In the genomic region with DNA sequence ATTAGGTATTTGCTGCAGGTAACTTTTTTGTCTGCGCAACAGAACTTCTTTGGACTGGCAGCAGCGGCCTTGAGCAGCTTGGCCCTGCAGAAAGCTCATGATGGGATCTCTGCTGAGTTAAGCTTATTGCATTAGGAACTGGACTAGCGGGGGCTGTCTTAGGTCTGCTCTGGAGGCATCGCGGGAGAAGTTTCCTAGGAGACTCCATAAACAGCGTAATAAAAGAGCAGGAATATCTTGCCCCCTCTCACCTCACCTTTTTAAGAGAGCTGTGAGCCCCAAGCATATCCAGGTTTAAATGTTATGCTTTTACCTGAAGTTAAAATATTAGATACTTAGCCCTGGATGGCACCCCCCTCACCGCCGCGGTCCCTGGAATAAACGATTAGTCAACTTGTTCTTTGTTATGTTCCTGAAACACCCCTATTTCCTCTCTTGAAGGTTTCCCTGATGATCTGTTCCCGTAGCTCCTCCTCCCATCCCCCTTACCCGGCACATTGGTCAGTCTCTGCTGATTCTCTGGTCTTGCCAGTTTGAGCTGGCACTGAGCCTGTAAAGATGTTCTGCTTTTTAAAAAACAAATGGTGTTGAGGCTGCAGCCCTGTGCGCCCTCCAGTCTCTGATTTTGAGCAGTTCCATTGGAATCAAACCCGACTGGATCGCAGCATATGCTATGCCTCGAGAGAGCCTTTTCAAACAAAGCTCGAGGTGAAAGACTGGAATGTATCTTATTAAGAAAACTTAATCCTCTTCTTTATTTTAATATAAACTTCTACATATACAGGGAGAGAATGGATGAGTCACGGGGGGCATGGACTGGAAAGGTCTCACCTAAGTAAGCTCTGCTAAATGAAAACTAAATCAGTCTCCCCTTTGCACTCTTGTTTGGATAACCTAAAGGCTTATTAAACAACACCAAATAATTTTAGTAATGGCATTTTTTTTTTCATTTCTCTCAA, we compare ENCODE assay signal across 7 cellular contexts. TPM values are rescaled to one million over a fixed set of nuclear protein-coding genes. Genes with fewer than 3 reads are reported as not detected.
DNase-seq lines count a peak whose midpoint lies in the region; ATAC-seq, FAIRE-seq and TF ChIP-seq lines count a peak whose summit lies in the region.

No MANE protein-coding gene starts in this region.

- H3K27ac ChIP-seq in DND-41 (ENCODE audit: low read length) (peak overlapping the region; percentile 73), Karpas-422 (ENCODE audit: low read length) (peak overlapping the region; percentile 55)

- peak overlapping the region; percentile 90 for H3K4me2 ChIP-seq in DND-41 (ENCODE audit: insufficient read depth, low read length)
- peak overlapping the region; percentile 97 for H3K4me2 ChIP-seq in Karpas-422 (ENCODE audit: low read depth, low read length, poor library complexity, severe bottlenecking)

- ATAC-seq in DND-41 (ENCODE audit: insufficient read depth, low read depth) = no peak

- H3K27me3 ChIP-seq in DND-41 (ENCODE audit: insufficient read depth, low read length, poor library complexity) (no peaks in the 10 kb centered on the region), Karpas-422 (ENCODE audit: low read length) (no peaks in the 10 kb centered on the region)

- H3K27ac Mint-ChIP-seq in nephron = peak overlapping the region; percentile 87 to 89 (median 87)

- H3K36me3 ChIP-seq in DND-41 (ENCODE audit: insufficient read depth, low read length) (peaks cover 15% of the 10 kb centered on the region), Karpas-422 (ENCODE audit: insufficient read depth, low read length) (peaks cover 4% of the 10 kb centered on the region; the same call in 1 of the 2 replicates)

- peaks cover 51% of the 10 kb centered on the region for H3K4me1 ChIP-seq in DND-41 (ENCODE audit: insufficient read depth, low read length)
- peaks cover 55% of the 10 kb centered on the region for H3K4me1 ChIP-seq in Karpas-422 (ENCODE audit: low read length)

- H3K9me3 ChIP-seq in DND-41 (ENCODE audit: insufficient read depth, low read length, severe bottlenecking) (no peaks in the 10 kb centered on the region), Karpas-422 (ENCODE audit: low read length) (no peaks in the 10 kb centered on the region)

- DNase-seq in DND-41 = no peak
- DNase-seq in Karpas-422 = peak; percentile 56
- DNase-seq in fibroblast of mammary gland (ENCODE audit: low read depth) = peak; percentile 94
- DNase-seq in activated gamma-delta T cell (lab: John Stamatoyannopoulos, UW) = no peak
- no peak for DNase-seq in GM12892 (ENCODE audit: insufficient read length)

- no peak for FAIRE-seq in GM12892 (lab: Jason Lieb, UNC)

- H3K36me3 Mint-ChIP-seq in nephron (ENCODE audit: low read depth) = peaks cover 19% of the 10 kb centered on the region

- peak overlapping the region; percentile 86 to 92 (median 88) for H3K4me3 Mint-ChIP-seq in nephron

- H3K79me2 ChIP-seq in DND-41 (ENCODE audit: insufficient read depth, low read length) (peaks cover 59% of the 10 kb centered on the region), Karpas-422 (ENCODE audit: low read length) (peaks cover 60% of the 10 kb centered on the region)

- peak overlapping the region; percentile 72 for H3K9ac ChIP-seq in DND-41 (ENCODE audit: low read depth, low read length)
- peak overlapping the region; percentile 96 for H3K9ac ChIP-seq in Karpas-422 (ENCODE audit: low read length)

- H3K9me3 Mint-ChIP-seq in nephron = no peaks in the 10 kb centered on the region

- H3K4me1 Mint-ChIP-seq in nephron = peaks cover 46% of the 10 kb centered on the region

- H3K4me3 ChIP-seq in DND-41 (ENCODE audit: low read depth in 1 of 2, low read length in 2 of 2) = peak overlapping the region; percentile 66 to 93
- H3K4me3 ChIP-seq in Karpas-422 (ENCODE audit: low read length) = peak overlapping the region; percentile 72
- H3K4me3 ChIP-seq in WI38 (ENCODE audit: low read depth, low read length) = peak overlapping the region; percentile 74
- H3K4me3 ChIP-seq in fibroblast of mammary gland (ENCODE audit: control insufficient read depth, low read depth, low read length) = peak overlapping the region; percentile 86

- no peak for TF ChIP-seq CTCF in DND-41 (IDR thresholded peaks at IDR 0.05; ENCODE audit: borderline replicate concordance, extremely low read depth, low read length, poor library complexity, severe bottlenecking)
- no peak for TF ChIP-seq CTCF in WI38 (IDR thresholded peaks at IDR 0.05; ENCODE audit: low read depth, low read length)
- TF ChIP-seq CTCF in fibroblast of mammary gland (conservative IDR thresholded peaks at IDR 0.05; ENCODE audit: control insufficient read depth, insufficient read depth, low read depth, low read length) = no peak
- TF ChIP-seq CTCF in nephron (IDR thresholded peaks at IDR 0.05; ENCODE audit: unreplicated experiment in 3 of 3) = no peak

- H3K9me2 ChIP-seq in Karpas-422 (replicated peaks; ENCODE audit: insufficient read depth, low read length) = no peaks in the 10 kb centered on the region

- H2AFZ ChIP-seq in DND-41 (ENCODE audit: low read depth, low read length) (no peak overlapping the region), Karpas-422 (ENCODE audit: low read length) (no peak overlapping the region)

- H4K20me1 ChIP-seq in DND-41 (ENCODE audit: insufficient read depth, low read length) (peaks cover 35% of the 10 kb centered on the region; the same call in 1 of the 2 replicates), Karpas-422 (ENCODE audit: insufficient read depth, low read depth, low read length) (peaks cover 14% of the 10 kb centered on the region; the same call in 1 of the 2 replicates)

- no peaks in the 10 kb centered on the region for H3K27me3 Mint-ChIP-seq in nephron (ENCODE audit: low read depth)

- no peak for TF ChIP-seq POLR2A in GM12892 (IDR thresholded peaks at IDR 0.05; ENCODE audit: low read depth, low read length)

RNA-seq across cellular contexts. Expression of a gene that starts 1.9 kb away (rescaled TPM):
- 13.8 and 14.8 TPM in 2 replicates for total RNA-seq in Karpas-422 (2014; rRNA removed; shearing (Covaris generic); ENCODE audit: low replicate concordance)
- polyA plus RNA-seq in GM12892 (2012; ENCODE audit: missing spikeins) = 4.2 TPM

RNA-seq across cellular contexts. Expression of a gene that starts 58.7 kb away (rescaled TPM):
- 67.2 and 75.5 TPM in 2 replicates for total RNA-seq in Karpas-422 (2014; rRNA removed; shearing (Covaris generic); ENCODE audit: low replicate concordance)
- polyA plus RNA-seq in GM12892 (2012; ENCODE audit: missing spikeins) = 6.7 TPM

Comparison
In these comparisons a context has a peak if more than half of its experiments do, and no peak if none do; other contexts are left out.
1. DNase-seq: peak in Karpas-422 (single experiment) and fibroblast of mammary gland (single experiment); none in DND-41 (single experiment), activated gamma-delta T cell (single experiment) and GM12892 (single experiment).
2. Peak in every context shown above with its lines, with median percentiles within 50 percentile points of each other: H3K4me3 ChIP-seq.